Comparison of ENCODE assay signal across 27 cellular contexts in genomic region chr13:21800847-21801616, GRCh38.
DNase-seq lines count a peak whose midpoint lies in the region; ATAC-seq and TF ChIP-seq lines count a peak whose summit lies in the region.
"Had no signal": no experiment of that assay in that cellular context is flagged by ENCODE, and none has a peak within 500 bp of the region (broad histone marks: within the 10 kb centered on the region; RNA-seq: fewer than 3 reads in every experiment).

No MANE protein-coding gene starts in this region.

- no peak overlapping the region for H3K27ac Mint-ChIP-seq in activated naive CD8-positive, alpha-beta T cell treated with anti-CD3 and anti-CD28 coated beads for 36 hours
- H3K27ac Mint-ChIP-seq in naive thymus-derived CD8-positive, alpha-beta T cell = no peak overlapping the region
- H3K27ac Mint-ChIP-seq: activated CD4-positive, alpha-beta T cell treated with anti-CD3 and anti-CD28 coated beads for 36 hours; activated CD8-positive, alpha-beta memory T cell treated with anti-CD3 and anti-CD28 coated beads, Interleukin-2, amount 10 ng/mL, durations not matched to agents 7 days and 5 days; activated naive CD8-positive, alpha-beta T cell treated with anti-CD3 and anti-CD28 coated beads, Interleukin-2, amount 10 ng/mL, durations not matched to agents 7 days and 5 days; activated T-helper 2 cell treated with anti-CD3 and anti-CD28 coated beads, Interferon-gamma antibody, Interleukin-2, Interleukin-4, amounts not matched to agents 10 μg/mL and 5 μg/mL and 100 μg/mL, durations not matched to agents 14 hours and 24 hours and 36 hours; endodermal cell; memory B cell; T-cell had no signal

- no peaks in the 10 kb centered on the region for H3K36me3 ChIP-seq in kidney epithelial cell (ENCODE audit: control insufficient read depth, insufficient read depth, low read length)
- H3K36me3 ChIP-seq: colonic mucosa, heart right ventricle, ovary, right lobe of liver, uterus had no signal

- no peaks in the 10 kb centered on the region for H3K36me3 Mint-ChIP-seq in activated naive CD8-positive, alpha-beta T cell treated with anti-CD3 and anti-CD28 coated beads for 36 hours
- H3K36me3 Mint-ChIP-seq in naive thymus-derived CD8-positive, alpha-beta T cell = no peaks in the 10 kb centered on the region
- H3K36me3 Mint-ChIP-seq: activated CD8-positive, alpha-beta memory T cell treated with anti-CD3 and anti-CD28 coated beads, Interleukin-2, amount 10 ng/mL, durations not matched to agents 7 days and 5 days; activated naive CD8-positive, alpha-beta T cell treated with anti-CD3 and anti-CD28 coated beads, Interleukin-2, amount 10 ng/mL, durations not matched to agents 7 days and 5 days; memory B cell; T-cell had no signal

- DNase-seq in AG20443 (ENCODE audit: low spot score) (peak; percentile 29), HuH-7 (ENCODE audit: low spot score) (peak; percentile 47), amniotic epithelial cell (ENCODE audit: low read depth) (peak; percentile 78), kidney epithelial cell (ENCODE audit: low read depth) (peak; percentile 26)
- DNase-seq in activated naive CD8-positive, alpha-beta T cell treated with anti-CD3 and anti-CD28 coated beads for 36 hours = no peak
- DNase-seq in naive thymus-derived CD8-positive, alpha-beta T cell = no peak
- DNase-seq: ACHN; activated CD4-positive, alpha-beta T cell treated with anti-CD3 and anti-CD28 coated beads for 36 hours; activated CD8-positive, alpha-beta memory T cell treated with anti-CD3 and anti-CD28 coated beads, Interleukin-2, amount 10 ng/mL, durations not matched to agents 7 days and 5 days; activated naive CD8-positive, alpha-beta T cell treated with anti-CD3 and anti-CD28 coated beads, Interleukin-2, amount 10 ng/mL, durations not matched to agents 7 days and 5 days; body of pancreas; colonic mucosa; endodermal cell; heart right ventricle; islet precursor cell; NCI-H1417; NCI-H82; ovary; PC-9; right lobe of liver; stimulated activated CD4-positive, alpha-beta T cell treated with anti-CD3 and anti-CD28 coated beads, Interleukin-15, amount 100 ng/mL, for 24 hours; T-cell; uterus had no signal

- no peaks in the 10 kb centered on the region for H3K27me3 ChIP-seq in kidney epithelial cell (ENCODE audit: control insufficient read depth, insufficient read depth, low read length)
- H3K27me3 ChIP-seq: body of pancreas, colonic mucosa, heart right ventricle, ovary, right lobe of liver, uterus had no signal

- no peak overlapping the region for H3K4me3 ChIP-seq in kidney epithelial cell (ENCODE audit: low read depth, low read length)
- H3K4me3 ChIP-seq: body of pancreas, colonic mucosa, heart right ventricle, ovary, PC-9, right lobe of liver, uterus had no signal

- no peak overlapping the region for H3K4me3 Mint-ChIP-seq in activated naive CD8-positive, alpha-beta T cell treated with anti-CD3 and anti-CD28 coated beads for 36 hours
- H3K4me3 Mint-ChIP-seq in naive thymus-derived CD8-positive, alpha-beta T cell = no peak overlapping the region
- H3K4me3 Mint-ChIP-seq: activated CD4-positive, alpha-beta T cell treated with anti-CD3 and anti-CD28 coated beads for 36 hours; activated CD8-positive, alpha-beta memory T cell treated with anti-CD3 and anti-CD28 coated beads, Interleukin-2, amount 10 ng/mL, durations not matched to agents 7 days and 5 days; activated naive CD8-positive, alpha-beta T cell treated with anti-CD3 and anti-CD28 coated beads, Interleukin-2, amount 10 ng/mL, durations not matched to agents 7 days and 5 days; endodermal cell; memory B cell; T-cell had no signal

- H3K9me3 Mint-ChIP-seq in activated naive CD8-positive, alpha-beta T cell treated with anti-CD3 and anti-CD28 coated beads for 36 hours = no peaks in the 10 kb centered on the region
- H3K9me3 Mint-ChIP-seq in naive thymus-derived CD8-positive, alpha-beta T cell = no peaks in the 10 kb centered on the region
- H3K9me3 Mint-ChIP-seq: activated naive CD8-positive, alpha-beta T cell treated with anti-CD3 and anti-CD28 coated beads, Interleukin-2, amount 10 ng/mL, durations not matched to agents 7 days and 5 days; activated T-helper 2 cell treated with anti-CD3 and anti-CD28 coated beads, Interferon-gamma antibody, Interleukin-2, Interleukin-4, amounts not matched to agents 10 μg/mL and 5 μg/mL and 100 μg/mL, durations not matched to agents 14 hours and 24 hours and 36 hours; endodermal cell; memory B cell; T-cell had no signal

- no peaks in the 10 kb centered on the region for H3K27me3 Mint-ChIP-seq in activated naive CD8-positive, alpha-beta T cell treated with anti-CD3 and anti-CD28 coated beads for 36 hours
- peaks cover 0 to 10% (median 3%) of the 10 kb centered on the region in 5 donors for H3K27me3 Mint-ChIP-seq in naive thymus-derived CD8-positive, alpha-beta T cell

- no peaks in the 10 kb centered on the region for H3K4me1 Mint-ChIP-seq in activated naive CD8-positive, alpha-beta T cell treated with anti-CD3 and anti-CD28 coated beads for 36 hours
- H3K4me1 Mint-ChIP-seq in naive thymus-derived CD8-positive, alpha-beta T cell = peaks cover 0 to 1% (median 0%) of the 10 kb centered on the region in 4 donors
- H3K4me1 Mint-ChIP-seq: activated CD4-positive, alpha-beta T cell treated with anti-CD3 and anti-CD28 coated beads for 36 hours; activated CD8-positive, alpha-beta memory T cell treated with anti-CD3 and anti-CD28 coated beads, Interleukin-2, amount 10 ng/mL, durations not matched to agents 7 days and 5 days; activated naive CD8-positive, alpha-beta T cell treated with anti-CD3 and anti-CD28 coated beads, Interleukin-2, amount 10 ng/mL, durations not matched to agents 7 days and 5 days; endodermal cell; memory B cell; T-cell had no signal

- POLR2A ChIA-PET in naive thymus-derived CD8-positive, alpha-beta T cell (lab: Charles Lee) = no interaction called here

- ATAC-seq in HG02798 (IDR thresholded peaks at IDR 0.05; ENCODE audit: poor library complexity, unreplicated experiment) = no peak
- no peak for ATAC-seq in HG02973 (IDR thresholded peaks at IDR 0.05; ENCODE audit: unreplicated experiment)
- no peak for ATAC-seq in naive thymus-derived CD8-positive, alpha-beta T cell
- ATAC-seq: activated CD4-positive, alpha-beta T cell treated with anti-CD3 and anti-CD28 coated beads for 36 hours; activated CD8-positive, alpha-beta memory T cell treated with anti-CD3 and anti-CD28 coated beads, Interleukin-2, amount 10 ng/mL, durations not matched to agents 7 days and 5 days; body of pancreas; heart right ventricle; T-cell had no signal

- no peak for TF ChIP-seq CTCF in kidney epithelial cell (IDR thresholded peaks at IDR 0.05; ENCODE audit: insufficient read depth, low read length, poor library complexity, severe bottlenecking)

Comparison
In these comparisons a context has a peak if more than half of its experiments do, and no peak if none do; other contexts are left out.
1. DNase-seq: peak in AG20443 (single experiment), HuH-7 (single experiment), amniotic epithelial cell (single experiment) and kidney epithelial cell (single experiment); none in activated naive CD8-positive, alpha-beta T cell treated with anti-CD3 and anti-CD28 coated beads for 36 hours (single experiment) and naive thymus-derived CD8-positive, alpha-beta T cell (0 of 10).